Comparison of ENCODE assay signal across 8 cellular contexts in the genomic region with DNA sequence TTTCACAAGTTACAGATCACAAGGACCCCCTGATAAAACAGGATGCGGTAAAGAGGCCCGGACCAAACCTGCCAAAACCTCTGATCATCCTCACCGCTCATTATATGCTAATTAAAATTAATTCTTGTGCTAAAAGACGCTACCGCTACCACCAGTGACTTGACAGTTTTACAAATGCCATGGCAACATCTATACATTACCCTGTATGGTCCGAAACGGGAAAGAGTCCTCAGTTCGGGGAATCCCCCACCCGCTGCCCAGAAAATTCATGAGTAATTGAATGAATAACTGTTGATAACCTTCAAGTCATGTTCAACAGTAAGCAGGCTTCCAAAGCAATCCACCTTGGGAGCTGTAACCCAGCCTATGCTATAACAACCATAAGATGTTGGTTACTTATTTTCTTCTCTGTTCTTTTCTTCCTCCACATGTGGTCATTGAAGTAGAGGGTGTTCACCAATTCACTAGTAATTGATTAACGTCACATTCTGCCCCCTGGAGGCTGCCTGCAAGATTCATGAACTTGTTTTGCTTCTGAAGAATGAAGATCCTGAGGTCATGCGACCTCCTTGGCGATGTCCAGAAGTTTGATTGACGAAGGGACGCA. TPM values are rescaled to one million over a fixed set of nuclear protein-coding genes. Genes with fewer than 3 reads are reported as not detected.
A peak's percentile ranks its signal among the peaks of the same experiment; 100 is the strongest.
DNase-seq lines count a peak whose midpoint lies in the region; ATAC-seq and TF ChIP-seq lines count a peak whose summit lies in the region.

No MANE protein-coding gene starts in this region.

- no peaks in the 10 kb centered on the region for H3K36me3 Mint-ChIP-seq in activated CD4-positive, alpha-beta T cell treated with anti-CD3 and anti-CD28 coated beads, Interleukin-2, amount 10 ng/mL, durations not matched to agents 24 days and 14 days (ENCODE audit: low read depth)
- H3K36me3 Mint-ChIP-seq in nephron progenitor cell (ENCODE audit: low read depth) (no peaks in the 10 kb centered on the region), type B pancreatic cell (no peaks in the 10 kb centered on the region)

- intact Hi-C loops in activated CD4-positive, alpha-beta T cell treated with anti-CD3 and anti-CD28 coated beads, Interleukin-2, amount 10 ng/mL, durations not matched to agents 24 days and 14 days (cut with micrococcal nuclease) = loop anchor here (1.0 to 10.0 kb wide), 6 partner anchors 18 to 413 kb away; partner anchors contain the start of genes APOBEC3C, GTPBP1 and JOSD1

- no peaks in the 10 kb centered on the region for H3K27me3 Mint-ChIP-seq in activated CD4-positive, alpha-beta T cell treated with anti-CD3 and anti-CD28 coated beads, Interleukin-2, amount 10 ng/mL, durations not matched to agents 24 days and 14 days
- H3K27me3 Mint-ChIP-seq in nephron progenitor cell (ENCODE audit: low read depth, poor library complexity) = peaks cover 3% of the 10 kb centered on the region
- H3K27me3 Mint-ChIP-seq in type B pancreatic cell = peaks cover 13% of the 10 kb centered on the region

- peak overlapping the region; percentile 85 for H3K27ac Mint-ChIP-seq in activated CD4-positive, alpha-beta T cell treated with anti-CD3 and anti-CD28 coated beads, Interleukin-2, amount 10 ng/mL, durations not matched to agents 24 days and 14 days
- H3K27ac Mint-ChIP-seq in nephron progenitor cell (peak overlapping the region; percentile 93), type B pancreatic cell (no peak overlapping the region)

- no peaks in the 10 kb centered on the region for H3K9me3 Mint-ChIP-seq in activated CD4-positive, alpha-beta T cell treated with anti-CD3 and anti-CD28 coated beads, Interleukin-2, amount 10 ng/mL, durations not matched to agents 24 days and 14 days
- peaks cover 6% of the 10 kb centered on the region for H3K9me3 Mint-ChIP-seq in nephron progenitor cell
- no peaks in the 10 kb centered on the region for H3K9me3 Mint-ChIP-seq in type B pancreatic cell

- DNase-seq in AG08396 (ENCODE audit: low spot score) = peak; percentile 53
- peak; percentile 74 for DNase-seq in NAMALWA (ENCODE audit: low spot score)
- peak; percentile 92 for DNase-seq in activated CD4-positive, alpha-beta T cell treated with anti-CD3 and anti-CD28 coated beads, Interleukin-2, amount 10 ng/mL, durations not matched to agents 24 days and 14 days
- DNase-seq in dermis microvascular lymphatic vessel endothelial cell (ENCODE audit: low read depth in 2 of 2) = peak; percentile 11 to 56
- DNase-seq in nephron progenitor cell = peak; percentile 47
- no peak for DNase-seq in type B pancreatic cell (ENCODE audit: extremely low spot score, unreplicated experiment)

- H3K4me1 Mint-ChIP-seq in activated CD4-positive, alpha-beta T cell treated with anti-CD3 and anti-CD28 coated beads, Interleukin-2, amount 10 ng/mL, durations not matched to agents 24 days and 14 days = peaks cover 41% of the 10 kb centered on the region
- H3K4me1 Mint-ChIP-seq in nephron progenitor cell (peaks cover 74% of the 10 kb centered on the region), type B pancreatic cell (ENCODE audit: unreplicated experiment) (peaks cover 18% of the 10 kb centered on the region)

- TF ChIP-seq CTCF in nephron progenitor cell (IDR thresholded peaks at IDR 0.05) = peak; percentile 34
- peak; percentile 72 for TF ChIP-seq CTCF in type B pancreatic cell (conservative IDR thresholded peaks at IDR 0.05)

- ATAC-seq in GM18867 (IDR thresholded peaks at IDR 0.05; ENCODE audit: unreplicated experiment) = peak; percentile 44
- no peak for ATAC-seq in GM19395 (IDR thresholded peaks at IDR 0.05; ENCODE audit: unreplicated experiment)

- H3K4me3 Mint-ChIP-seq in activated CD4-positive, alpha-beta T cell treated with anti-CD3 and anti-CD28 coated beads, Interleukin-2, amount 10 ng/mL, durations not matched to agents 24 days and 14 days = peak overlapping the region; percentile 38
- H3K4me3 Mint-ChIP-seq in nephron progenitor cell (peak overlapping the region; percentile 40), type B pancreatic cell (no peak overlapping the region)

RNA-seq across cellular contexts. Expression of gene APOBEC3H, which starts 20.6 kb away (rescaled TPM):
- 5.8 and 7.6 TPM in 2 replicates for total RNA-seq in activated CD4-positive, alpha-beta T cell treated with anti-CD3 and anti-CD28 coated beads, Interleukin-2, amount 10 ng/mL, durations not matched to agents 24 days and 14 days
- total RNA-seq in dermis microvascular lymphatic vessel endothelial cell (not detected in 2 replicates), type B pancreatic cell (ENCODE audit: low replicate concordance) (0.63 and 1.1 TPM in 2 replicates)

RNA-seq across cellular contexts. Expression of gene CBX7, which starts 34.8 kb away (rescaled TPM):
- total RNA-seq in activated CD4-positive, alpha-beta T cell treated with anti-CD3 and anti-CD28 coated beads, Interleukin-2, amount 10 ng/mL, durations not matched to agents 24 days and 14 days = 10.8 and 11.6 TPM in 2 replicates
- total RNA-seq in dermis microvascular lymphatic vessel endothelial cell (3.0 and 4.4 TPM in 2 replicates), type B pancreatic cell (ENCODE audit: low replicate concordance) (4.8 and 5.0 TPM in 2 replicates)

RNA-seq across cellular contexts. Expression of gene APOBEC3G, which starts 40.6 kb away (rescaled TPM):
- 47.2 and 48.5 TPM in 2 replicates for total RNA-seq in activated CD4-positive, alpha-beta T cell treated with anti-CD3 and anti-CD28 coated beads, Interleukin-2, amount 10 ng/mL, durations not matched to agents 24 days and 14 days
- total RNA-seq in dermis microvascular lymphatic vessel endothelial cell (3.1 and 6.1 TPM in 2 replicates), type B pancreatic cell (ENCODE audit: low replicate concordance) (5.6 and 8.0 TPM in 2 replicates)
